1 cellular context compared by ENCODE assay signal in genomic region chr2:129927696-129928095, GRCh38.
TF ChIP-seq lines count a peak whose summit lies in the region.

No MANE protein-coding gene starts in this region.

TF ChIP-seq in HepG2, 621 proteins besides CTCF, POLR2A, EP300 and RAD21:
- TF ChIP-seq FUBP1 (CRISPR knock-in tag; IDR thresholded peaks at IDR 0.05; ENCODE audit: borderline replicate concordance) = no peak
- TF ChIP-seq ZNF737 (CRISPR knock-in tag; IDR thresholded peaks at IDR 0.05; ENCODE audit: borderline replicate concordance) = no peak
- TF ChIP-seq ZNF10 (CRISPR knock-in tag; IDR thresholded peaks at IDR 0.05; ENCODE audit: borderline replicate concordance, low read depth) = no peak
- TF ChIP-seq ZNF180 (CRISPR knock-in tag; IDR thresholded peaks at IDR 0.05; ENCODE audit: borderline replicate concordance, low read depth) = no peak
- no peak for TF ChIP-seq FOSL1 (CRISPR knock-in tag; IDR thresholded peaks at IDR 0.05; ENCODE audit: borderline replicate concordance)
- no peak for TF ChIP-seq CBX2 (IDR thresholded peaks at IDR 0.05; ENCODE audit: low read depth, low read length)
- TF ChIP-seq CBX2 (CRISPR knock-in tag; IDR thresholded peaks at IDR 0.05; ENCODE audit: low read depth) = no peak
- no peak for TF ChIP-seq RCOR2 (CRISPR knock-in tag; IDR thresholded peaks at IDR 0.05)
- no peak for TF ChIP-seq NKX3-1 (CRISPR knock-in tag; IDR thresholded peaks at IDR 0.05)
- no peak for TF ChIP-seq HDAC6 (IDR thresholded peaks at IDR 0.05; ENCODE audit: low read depth, low read length)
- TF ChIP-seq DR1 (CRISPR knock-in tag; IDR thresholded peaks at IDR 0.05) = no peak
- TF ChIP-seq TCF7L2 (IDR thresholded peaks at IDR 0.05; ENCODE audit: low read depth, low read length) = no peak
- no peak for TF ChIP-seq ATF1 (CRISPR knock-in tag; IDR thresholded peaks at IDR 0.05)
- TF ChIP-seq, protein P1, sequence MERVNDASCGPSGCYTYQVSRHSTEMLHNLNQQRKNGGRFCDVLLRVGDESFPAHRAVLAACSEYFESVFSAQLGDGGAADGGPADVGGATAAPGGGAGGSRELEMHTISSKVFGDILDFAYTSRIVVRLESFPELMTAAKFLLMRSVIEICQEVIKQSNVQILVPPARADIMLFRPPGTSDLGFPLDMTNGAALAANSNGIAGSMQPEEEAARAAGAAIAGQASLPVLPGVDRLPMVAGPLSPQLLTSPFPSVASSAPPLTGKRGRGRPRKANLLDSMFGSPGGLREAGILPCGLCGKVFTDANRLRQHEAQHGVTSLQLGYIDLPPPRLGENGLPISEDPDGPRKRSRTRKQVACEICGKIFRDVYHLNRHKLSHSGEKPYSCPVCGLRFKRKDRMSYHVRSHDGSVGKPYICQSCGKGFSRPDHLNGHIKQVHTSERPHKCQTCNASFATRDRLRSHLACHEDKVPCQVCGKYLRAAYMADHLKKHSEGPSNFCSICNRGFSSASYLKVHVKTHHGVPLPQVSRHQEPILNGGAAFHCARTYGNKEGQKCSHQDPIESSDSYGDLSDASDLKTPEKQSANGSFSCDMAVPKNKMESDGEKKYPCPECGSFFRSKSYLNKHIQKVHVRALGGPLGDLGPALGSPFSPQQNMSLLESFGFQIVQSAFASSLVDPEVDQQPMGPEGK (CRISPR knock-in tag; IDR thresholded peaks at IDR 0.05) = no peak
- TF ChIP-seq MAFG (CRISPR knock-in tag; IDR thresholded peaks at IDR 0.05) = no peak
- no peak for TF ChIP-seq ZNF720 (CRISPR knock-in tag; IDR thresholded peaks at IDR 0.05)
- TF ChIP-seq ZBTB21 (CRISPR knock-in tag; IDR thresholded peaks at IDR 0.05) = no peak
- no peak for TF ChIP-seq NR2F1 (CRISPR knock-in tag; IDR thresholded peaks at IDR 0.05)
- TF ChIP-seq GLI4 (CRISPR knock-in tag; IDR thresholded peaks at IDR 0.05; ENCODE audit: borderline replicate concordance) = no peak
- TF ChIP-seq FIP1L1 (IDR thresholded peaks at IDR 0.05; ENCODE audit: borderline replicate concordance, insufficient read depth, low read depth, low read length) = no peak
